In genomic region chr15:70334286-70334685, GRCh38 we compare ENCODE assay signal across 34 cellular contexts.
"Had no signal": no experiment of that assay in that cellular context is flagged by ENCODE, and none has a peak within 500 bp of the region (broad histone marks: within the 10 kb centered on the region; RNA-seq: fewer than 3 reads in every experiment).

No MANE protein-coding gene starts in this region.

- FAIRE-seq: astrocyte, TTC549 had no signal

- H3K36me3 ChIP-seq: adrenal gland, brain microvascular endothelial cell, breast epithelium had no signal

- H3K27ac ChIP-seq: adrenal gland, body of pancreas, brain microvascular endothelial cell, breast epithelium, VCaP had no signal

- H3K27me3 ChIP-seq: adrenal gland, body of pancreas, brain microvascular endothelial cell, breast epithelium had no signal

- DNase-seq: activated B cell treated with CpG ODN at 0.5 μM for 24 hours; activated CD4-positive, alpha-beta memory T cell treated with anti-CD3 and anti-CD28 coated beads for 36 hours; activated CD4-positive, alpha-beta T cell treated with anti-CD3 and anti-CD28 coated beads for 4 hours; activated CD4-positive, alpha-beta T cell treated with anti-CD3 and anti-CD28 coated beads, Interleukin-2, amount 10 ng/mL, durations not matched to agents 24 days and 14 days; activated CD4-positive, alpha-beta T cell treated with anti-CD3 and anti-CD28 coated beads, Interleukin-2, amount 50 U/mL, for 1 hour; activated CD4-positive, alpha-beta T cell treated with anti-CD3 and anti-CD28 coated beads, Interleukin-2, amount 50 U/mL, for 4 hours; activated CD4-positive, CD25-positive, alpha-beta regulatory T cell treated with anti-CD3 and anti-CD28 coated beads, Interleukin-2, amount 50 U/mL, for 72 hours; activated CD8-positive, alpha-beta memory T cell treated with anti-CD3 and anti-CD28 coated beads, Interleukin-2, amount 50 U/mL, for 4 hours; activated CD8-positive, alpha-beta T cell treated with anti-CD3 and anti-CD28 coated beads for 36 hours; activated effector memory CD4-positive, alpha-beta T cell treated with anti-CD3 and anti-CD28 coated beads, Interleukin-2, amount 50 U/mL, for 16 hours; activated gamma-delta T cell treated with Interleukin-2 at 50 U/mL for 16 hours; activated naive CD4-positive, alpha-beta T cell; activated naive CD4-positive, alpha-beta T cell treated with anti-CD3 and anti-CD28 coated beads for 36 hours; activated naive CD4-positive, alpha-beta T cell treated with anti-CD3 and anti-CD28 coated beads, Interleukin-2, amount 50 U/mL, for 16 hours; activated naive CD8-positive, alpha-beta T cell treated with anti-CD3 and anti-CD28 coated beads for 36 hours; activated T-cell treated with anti-CD3 and anti-CD28 coated beads for 4 hours; activated T-cell treated with anti-CD3 and anti-CD28 coated beads, Interleukin-2, amount 50 U/mL, for 1 hour; activated T-cell treated with anti-CD3 and anti-CD28 coated beads, Interleukin-2, amount 50 U/mL, for 4 hours; activated T-cell treated with anti-CD3 and anti-CD28 coated beads, Interleukin-2, amount 50 U/mL, for 72 hours; amniotic stem cell; aorta; body of pancreas; brain microvascular endothelial cell; central memory CD4-positive, alpha-beta T cell; T-helper 1 cell; T-helper 2 cell; T-helper 9 cell had no signal

- H3K4me1 ChIP-seq: body of pancreas, breast epithelium had no signal

- ATAC-seq: activated CD8-positive, alpha-beta T cell treated with anti-CD3 and anti-CD28 coated beads for 36 hours; activated naive CD4-positive, alpha-beta T cell treated with anti-CD3 and anti-CD28 coated beads, Interleukin-2, amount 50 U/mL, for 72 hours; activated T-cell treated with anti-CD3 and anti-CD28 coated beads, Interleukin-2, amount 50 U/mL, for 4 hours; activated T-cell treated with anti-CD3 and anti-CD28 coated beads, Interleukin-2, amount 50 U/mL, for 72 hours; activated T-helper 17 cell treated with anti-CD3 and anti-CD28 coated beads, Interleukin-2, amount 50 U/mL, for 72 hours; body of pancreas had no signal

- H3K4me3 ChIP-seq: adrenal gland, body of pancreas, breast epithelium had no signal
